8 cellular contexts compared by ENCODE assay signal in genomic region chr3:105752791-105753415, GRCh38.
DNase-seq lines count a peak whose midpoint lies in the region; ATAC-seq and TF ChIP-seq lines count a peak whose summit lies in the region.

No MANE protein-coding gene starts in this region.

- CTCF ChIA-PET in RWPE1 (lab: Yijun Ruan, JAX) = interaction anchor here (0.7 kb wide), 1 partner anchor 26 kb away, joined by 3 read pairs; no protein-coding TSS in a partner anchor

- peak in 1 of 4 donors; percentile 12 for TF ChIP-seq POLR2A in upper lobe of left lung (IDR thresholded peaks at IDR 0.05)

- 0 out of 2 replicates have a peak, but pooled peaks cover 7% of the 10 kb centered on the region for H3K36me3 ChIP-seq in ACC112 (ENCODE audit: insufficient read depth, low read length)
- H3K36me3 ChIP-seq in colonic mucosa = no peaks in the 10 kb centered on the region
- H3K36me3 ChIP-seq in upper lobe of left lung = peaks cover 0 to 6% (median 0%) of the 10 kb centered on the region in 4 donors
- H3K36me3 ChIP-seq in smooth muscle cell (ENCODE audit: low read depth) = no peaks in the 10 kb centered on the region

- no peaks in the 10 kb centered on the region for H3K27me3 ChIP-seq in ACC112 (ENCODE audit: insufficient read depth, low read length)
- H3K27me3 ChIP-seq in colonic mucosa = no peaks in the 10 kb centered on the region
- no peaks in the 10 kb centered on the region for H3K27me3 ChIP-seq in upper lobe of left lung
- H3K27me3 ChIP-seq in smooth muscle cell (ENCODE audit: low read depth) = no peaks in the 10 kb centered on the region

- H3K4me2 ChIP-seq in smooth muscle cell = no peak overlapping the region

- peak in 1 of 4 donors; percentile 26 for TF ChIP-seq EP300 in upper lobe of left lung (IDR thresholded peaks at IDR 0.05)

- DNase-seq in RWPE1 (ENCODE audit: low spot score) (peak; percentile 3), colonic mucosa (no peak), upper lobe of left lung (no peak), smooth muscle cell (lab: John Stamatoyannopoulos, UW; ENCODE audit: unreplicated experiment) (no peak), NCI-H345 (lab: John Stamatoyannopoulos, UW) (no peak), HT-29 (ENCODE audit: low spot score) (no peak)

- H3K79me2 ChIP-seq in ACC112 (ENCODE audit: control insufficient read depth, insufficient read depth, low read length, unreplicated experiment) (no peaks in the 10 kb centered on the region), smooth muscle cell (ENCODE audit: low read depth) (peaks cover 8% of the 10 kb centered on the region)

- TF ChIP-seq CTCF in RWPE1 (conservative IDR thresholded peaks at IDR 0.05; ENCODE audit: low read depth) = no peak
- TF ChIP-seq CTCF in colonic mucosa (IDR thresholded peaks at IDR 0.05) = no peak
- TF ChIP-seq CTCF in upper lobe of left lung (IDR thresholded peaks at IDR 0.05) = no peak
- TF ChIP-seq CTCF in smooth muscle cell (IDR thresholded peaks at IDR 0.05; ENCODE audit: borderline replicate concordance, insufficient read depth, poor library complexity, severe bottlenecking) = no peak

- H2AFZ ChIP-seq in ACC112 (ENCODE audit: low read length, unreplicated experiment) (no peak overlapping the region), smooth muscle cell (ENCODE audit: low read depth) (no peak overlapping the region)

- intact Hi-C loops in colonic mucosa (cut with DNase I) = no loop called here

- H4K20me1 ChIP-seq in smooth muscle cell (ENCODE audit: low read depth) = peaks cover 45% of the 10 kb centered on the region

- ATAC-seq in GM19351 (IDR thresholded peaks at IDR 0.05; ENCODE audit: unreplicated experiment) (peak; percentile 72), upper lobe of left lung (ENCODE audit: low FRiP score in 2 of 2) (peak in 1 of 2 donors; percentile 65)

- H3K4me1 ChIP-seq in ACC112 (ENCODE audit: control insufficient read depth, insufficient read depth, low read length, unreplicated experiment) (peaks cover 14% of the 10 kb centered on the region), colonic mucosa (no peaks in the 10 kb centered on the region), upper lobe of left lung (peaks cover 0 to 21% (median 2%) of the 10 kb centered on the region in 4 donors), smooth muscle cell (ENCODE audit: low read depth) (no peaks in the 10 kb centered on the region)

- H3K9me3 ChIP-seq in colonic mucosa (no peaks in the 10 kb centered on the region), upper lobe of left lung (no peaks in the 10 kb centered on the region), smooth muscle cell (replicated peaks; ENCODE audit: low read depth) (no peaks in the 10 kb centered on the region)

- WGBS in upper lobe of left lung, 2 donors = 52 to 74% methylated on average over 1 of the region's 1 CpG
- 11% methylated on average over 1 of the region's 1 CpG for WGBS in smooth muscle cell (ENCODE audit: low lambda C conversion rate)

- H3F3A ChIP-seq in smooth muscle cell (ENCODE audit: low read depth) = no peaks in the 10 kb centered on the region

- POLR2A ChIA-PET in RWPE1 (lab: Yijun Ruan, JAX; ENCODE audit: low non-redundant PET) = no interaction called here

- H3K9ac ChIP-seq in colonic mucosa (ENCODE audit: low read depth in 2 of 2, low read length in 2 of 2) (no peak overlapping the region), smooth muscle cell (ENCODE audit: low read depth) (no peak overlapping the region)

- H3K27ac ChIP-seq in ACC112 (ENCODE audit: low read depth, low read length) (peak overlapping the region; percentile 19), RWPE1 (no peak overlapping the region), colonic mucosa (peak overlapping the region; percentile 16), upper lobe of left lung (peak overlapping the region in 3 of 4 donors; percentile 3 to 42 (median 17)), smooth muscle cell (ENCODE audit: low read depth) (no peak overlapping the region)

- H3K4me3 ChIP-seq in ACC112 (ENCODE audit: low read depth, low read length) (no peak overlapping the region), colonic mucosa (no peak overlapping the region), upper lobe of left lung (no peak overlapping the region), smooth muscle cell (no peak overlapping the region)

Comparison
In these comparisons a context has a peak if more than half of its experiments do, and no peak if none do; other contexts are left out.
1. H3K27ac ChIP-seq: peak in ACC112 (single experiment), colonic mucosa (single experiment) and upper lobe of left lung (3 of 4); none in RWPE1 (single experiment) and smooth muscle cell (single experiment).